26 cellular contexts compared by ENCODE assay signal in genomic region chr19:28941833-28942232, GRCh38.
"Had no signal": no experiment of that assay in that cellular context is flagged by ENCODE, and none has a peak within 500 bp of the region (broad histone marks: within the 10 kb centered on the region; RNA-seq: fewer than 3 reads in every experiment).

No MANE protein-coding gene starts in this region.

- H3K9ac ChIP-seq: parathyroid adenoma had no signal

- ATAC-seq: activated CD8-positive, alpha-beta T cell treated with anti-CD3 and anti-CD28 coated beads for 36 hours; activated T-cell treated with anti-CD3 and anti-CD28 coated beads, Interleukin-2, amount 50 U/mL, for 4 hours; activated T-helper 17 cell treated with anti-CD3 and anti-CD28 coated beads, Interleukin-2, amount 50 U/mL, for 72 hours; esophagus mucosa; gastrocnemius medialis; mucosa of descending colon; right lobe of liver; stimulated activated effector memory CD8-positive, alpha-beta T cell treated with anti-CD3 and anti-CD28 coated beads, Interleukin-12 subunit alpha, Interleukin-12 subunit beta, amount 100 ng/mL, for 72 hours had no signal

- H3K27me3 ChIP-seq: breast epithelium, gastrocnemius medialis, right lobe of liver, thyroid gland, upper lobe of left lung had no signal

- H3K9me3 ChIP-seq: breast epithelium, gastrocnemius medialis, left ventricle myocardium inferior, mucosa of descending colon, right lobe of liver, thyroid gland, upper lobe of left lung had no signal

- DNase-seq: activated B cell treated with CpG ODN at 0.5 μM for 24 hours; activated CD4-positive, alpha-beta T cell treated with anti-CD3 and anti-CD28 coated beads, Interleukin-2, amount 50 U/mL, for 1 hour; activated CD8-positive, alpha-beta T cell treated with anti-CD3 and anti-CD28 coated beads for 36 hours; activated gamma-delta T cell treated with Interleukin-2 at 50 U/mL for 16 hours; activated naive CD4-positive, alpha-beta T cell treated with anti-CD3 and anti-CD28 coated beads, Interleukin-2, amount 50 U/mL, for 16 hours; activated T-cell treated with anti-CD3 and anti-CD28 coated beads, Interleukin-2, amount 50 U/mL, for 4 hours; amniotic stem cell; central memory CD4-positive, alpha-beta T cell; gastrocnemius medialis; glutamatergic neuron; islet precursor cell; left ventricle myocardium inferior; mucosa of descending colon; nephron progenitor cell; right lobe of liver; stimulated activated CD4-positive, alpha-beta T cell treated with anti-CD3 and anti-CD28 coated beads, Interleukin-4, amount 100 ng/mL, for 24 hours; substantia nigra; T-helper 1 cell; thyroid gland; upper lobe of left lung had no signal

- H3K79me2 ChIP-seq: parathyroid adenoma had no signal

- H3K27ac ChIP-seq: breast epithelium, gastrocnemius medialis, left ventricle myocardium inferior, parathyroid adenoma, right lobe of liver, skin epidermis, thyroid gland, upper lobe of left lung had no signal

- H3K36me3 ChIP-seq: breast epithelium, gastrocnemius medialis, left ventricle myocardium inferior, right lobe of liver, thyroid gland, upper lobe of left lung had no signal

- H2AFZ ChIP-seq: parathyroid adenoma had no signal

- H3K4me1 ChIP-seq: breast epithelium, gastrocnemius medialis, parathyroid adenoma, right lobe of liver, thyroid gland, upper lobe of left lung had no signal

- H3K4me3 ChIP-seq: breast epithelium, gastrocnemius medialis, left ventricle myocardium inferior, mucosa of descending colon, right lobe of liver, skin epidermis, thyroid gland, upper lobe of left lung had no signal
